Comparison of ENCODE assay signal across 27 cellular contexts in the genomic region with DNA sequence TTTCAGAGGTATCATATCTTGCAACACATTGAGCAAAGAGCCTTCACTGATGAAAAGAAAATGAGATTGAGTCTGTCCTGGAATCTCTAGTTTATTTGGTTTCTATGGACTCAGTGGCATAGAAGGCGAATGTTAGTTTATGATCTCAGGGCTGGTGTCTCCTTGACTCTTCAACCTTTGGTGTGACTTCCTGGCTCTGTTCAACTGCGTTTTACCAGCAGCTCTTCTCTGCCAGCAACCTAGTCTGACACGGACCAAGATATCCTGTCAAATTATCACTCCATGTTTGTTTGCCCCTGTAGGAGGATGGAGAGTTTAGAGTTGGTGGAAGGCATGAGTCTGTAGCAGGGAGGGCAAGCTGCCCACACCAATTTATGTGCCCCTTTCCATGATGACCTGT.
DNase-seq lines count a peak whose midpoint lies in the region; ATAC-seq, FAIRE-seq and TF ChIP-seq lines count a peak whose summit lies in the region.
"Had no signal": no experiment of that assay in that cellular context is flagged by ENCODE, and none has a peak within 500 bp of the region (broad histone marks: within the 10 kb centered on the region; RNA-seq: fewer than 3 reads in every experiment).

No MANE protein-coding gene starts in this region.

- H2BK5ac ChIP-seq in H9 (ENCODE audit: insufficient read length, low read length) (no peak overlapping the region), trophoblast cell (ENCODE audit: low read depth, low read length, poor library complexity) (no peak overlapping the region)

- FAIRE-seq in K562 (lab: Jason Lieb, UNC): no peak
- FAIRE-seq: A204.1, GM12878, GM12892, GM18507, GM19239 had no signal

- H3K9me3 Mint-ChIP-seq in H9: no peaks in the 10 kb centered on the region
- H3K9me3 Mint-ChIP-seq in nephron progenitor cell: no peaks in the 10 kb centered on the region
- H3K9me3 Mint-ChIP-seq: CD14-positive monocyte; CD4-positive, alpha-beta memory T cell; CD4-positive, CD25-positive, alpha-beta regulatory T cell; CD8-positive, alpha-beta memory T cell had no signal

- H2BK20ac ChIP-seq in H9 (ENCODE audit: low read depth, low read length, poor library complexity, severe bottlenecking): no peak overlapping the region

- CTCF ChIA-PET in K562 (lab: Yijun Ruan, JAX; ENCODE audit: low intra/inter-chr PET ratio): interaction anchor here (0.6 kb wide), 1 partner anchor 540 kb away, joined by 3 read pairs; no protein-coding TSS in a partner anchor

- no peak for TF ChIP-seq RAD21 in K562 (CRISPR knock-in tag; conservative IDR thresholded peaks at IDR 0.05 in 1 of 2, IDR thresholded peaks at IDR 0.05 in 1 of 2)

- H2AK5ac ChIP-seq in H9 (ENCODE audit: insufficient read length, low read length) (no peak overlapping the region), trophoblast cell (ENCODE audit: low read length) (no peak overlapping the region)

- H3K36me3 ChIP-seq in K562 (ENCODE audit: control insufficient read depth, insufficient read depth, low read length): no peaks in the 10 kb centered on the region
- H3K36me3 ChIP-seq in trophoblast cell (ENCODE audit: control insufficient read depth in 1 of 2, insufficient read depth in 2 of 2, low read length in 2 of 2): no peaks in the 10 kb centered on the region
- H3K36me3 ChIP-seq: BE2C, BLaER1 had no signal

- H2AFZ ChIP-seq in H9 (ENCODE audit: low read length) (no peak overlapping the region), K562 (ENCODE audit: low read depth, low read length) (no peak overlapping the region), trophoblast cell (ENCODE audit: insufficient read depth, low read length, poor library complexity) (no peak overlapping the region)

- H3K4me3 Mint-ChIP-seq in H9 (no peak overlapping the region), nephron progenitor cell (no peak overlapping the region)
- H3K4me3 Mint-ChIP-seq: CD14-positive monocyte; CD4-positive, alpha-beta memory T cell; CD4-positive, CD25-positive, alpha-beta regulatory T cell; CD8-positive, alpha-beta memory T cell had no signal

- no peak overlapping the region for H4K12ac ChIP-seq in trophoblast cell (ENCODE audit: low read depth, low read length)

- H3K14ac ChIP-seq in H9 (ENCODE audit: insufficient read depth, low read length) (no peak overlapping the region), trophoblast cell (ENCODE audit: low read length) (no peak overlapping the region)

- no peak overlapping the region for H3K9ac ChIP-seq in H9 (ENCODE audit: extremely low read depth, insufficient read length, low read length)
- H3K9ac ChIP-seq in K562 (ENCODE audit: insufficient read depth in 1 of 2, low read depth in 2 of 2, low read length in 2 of 2): no peak overlapping the region
- no peak overlapping the region for H3K9ac ChIP-seq in trophoblast cell (ENCODE audit: low read length)
- H3K9ac ChIP-seq: BLaER1 had no signal

- no peaks in the 10 kb centered on the region for H3K23me2 ChIP-seq in H9 (ENCODE audit: insufficient read length, low read depth, low read length, poor library complexity, severe bottlenecking)

- H3K4me1 ChIP-seq in H9 (ENCODE audit: insufficient read depth, low read length): no peaks in the 10 kb centered on the region
- H3K4me1 ChIP-seq in K562 (replicated peaks in 1 of 2; ENCODE audit: control insufficient read depth in 2 of 2, insufficient read depth in 2 of 2, low read length in 2 of 2): no peaks in the 10 kb centered on the region
- no peaks in the 10 kb centered on the region for H3K4me1 ChIP-seq in trophoblast cell (ENCODE audit: control insufficient read depth in 1 of 2, insufficient read depth in 2 of 2, low read length in 2 of 2)
- H3K4me1 ChIP-seq: BE2C, BLaER1 had no signal

- H3K23ac ChIP-seq in H9 (ENCODE audit: insufficient read length, low read depth, low read length) (no peak overlapping the region), trophoblast cell (ENCODE audit: low read length) (no peak overlapping the region)

- DNase-seq in H9 (no peak), K562 (ENCODE audit: extremely low read depth in 1 of 4, low spot score in 3 of 4) (no peak), nephron progenitor cell (no peak), trophoblast cell (no peak)
- DNase-seq: 8988T; ACHN; BE2C; C1 segment of cervical spinal cord; CD4-positive, alpha-beta memory T cell; CD4-positive, CD25-positive, alpha-beta regulatory T cell; CD8-positive, alpha-beta memory T cell; COR-L47; DMS 273 treated with DMSO at 0.1 percent for 48 hours; DMS153; DMS53; DMS79; DND-41; EL; GDM1 had no signal

- H3K79me1 ChIP-seq in H9 (ENCODE audit: insufficient read depth, low read depth, low read length, poor library complexity, severe bottlenecking): no peaks in the 10 kb centered on the region
- H3K79me1 ChIP-seq in trophoblast cell (ENCODE audit: low read length): no peaks in the 10 kb centered on the region

- H4K8ac ChIP-seq in H9 (replicated peaks; ENCODE audit: insufficient read length, low read depth, low read length): no peak overlapping the region
- no peak overlapping the region for H4K8ac ChIP-seq in trophoblast cell (ENCODE audit: low read depth, low read length)

- no peak overlapping the region for H3T11ph ChIP-seq in H9 (ENCODE audit: low read length)

- H3K4ac ChIP-seq in H9 (ENCODE audit: low read depth, low read length): no peak overlapping the region
- H3K4ac ChIP-seq in trophoblast cell (ENCODE audit: low read depth, low read length): no peak overlapping the region

- H3K9me1 ChIP-seq in K562 (ENCODE audit: control insufficient read depth, insufficient read depth, low read length): no peaks in the 10 kb centered on the region

- intact Hi-C loops in K562 (cut with micrococcal nuclease): no loop called here

- no TSS peak for BruUV-seq in K562 (replicated peaks; lab: Mats Ljungman, UMichigan)

- H3K36me3 Mint-ChIP-seq in H9 (ENCODE audit: insufficient read depth in 1 of 3, low read depth in 3 of 3): no peaks in the 10 kb centered on the region
- H3K36me3 Mint-ChIP-seq in nephron progenitor cell (ENCODE audit: low read depth): no peaks in the 10 kb centered on the region
- H3K36me3 Mint-ChIP-seq: CD14-positive monocyte; CD4-positive, alpha-beta memory T cell; CD4-positive, CD25-positive, alpha-beta regulatory T cell; CD8-positive, alpha-beta memory T cell had no signal

- WGBS in H9 (ENCODE audit: extremely low coverage, insufficient read length, low lambda C conversion rate): no CpG with 5 or more reads among the region's 3 CpGs
- WGBS in K562 (ENCODE audit: insufficient coverage, low coverage, missing lambda C conversion rate): 3% methylated on average over 3 of the region's 3 CpGs
- no CpG with 5 or more reads among the region's 3 CpGs for WGBS in trophoblast cell (ENCODE audit: extremely low coverage, insufficient coverage, insufficient read length)

- peak overlapping the region; percentile 52; the same call in 1 of the 2 replicates for H2BK15ac ChIP-seq in H9 (ENCODE audit: low read depth, low read length)

- POLR2A ChIA-PET in K562 (lab: Yijun Ruan, JAX): no interaction called here

- in situ Hi-C loops in K562 (cut with MboI): loop anchor here (25.0 kb wide), 1 partner anchor 188 kb away; no protein-coding TSS in a partner anchor

- H3K4me2 ChIP-seq in H9 (ENCODE audit: insufficient read depth, insufficient read length, low read length) (no peak overlapping the region), K562 (ENCODE audit: insufficient read depth, low read length) (no peak overlapping the region), trophoblast cell (ENCODE audit: low read length) (no peak overlapping the region)
- H3K4me2 ChIP-seq: BLaER1 had no signal

- TF ChIP-seq POLR2A in K562 (conservative IDR thresholded peaks at IDR 0.05): no peak

- H4K20me1 ChIP-seq in H9 (ENCODE audit: control insufficient read depth, insufficient read depth, insufficient read length): no peaks in the 10 kb centered on the region
- no peaks in the 10 kb centered on the region for H4K20me1 ChIP-seq in K562 (replicated peaks; ENCODE audit: control insufficient read depth, insufficient read depth, low read length)
- H4K20me1 ChIP-seq: BLaER1 had no signal

- H3K18ac ChIP-seq in H9 (ENCODE audit: insufficient read length, low read depth, low read length) (no peak overlapping the region), trophoblast cell (ENCODE audit: low read length) (no peak overlapping the region)

- H4K5ac ChIP-seq in H9 (ENCODE audit: insufficient read length, low read depth, low read length): no peak overlapping the region

- H3K4me1 Mint-ChIP-seq in H9 (no peaks in the 10 kb centered on the region; a peak in 1 of 4 replicates), nephron progenitor cell (peaks cover 11% of the 10 kb centered on the region)
- H3K4me1 Mint-ChIP-seq: CD14-positive monocyte; CD4-positive, alpha-beta memory T cell had no signal

- H4K91ac ChIP-seq in H9 (ENCODE audit: insufficient read length, low read depth, low read length): no peak overlapping the region
- no peak overlapping the region for H4K91ac ChIP-seq in trophoblast cell (ENCODE audit: low read depth, low read length)

- no peak overlapping the region for H3K56ac ChIP-seq in H9 (ENCODE audit: insufficient read length, low read depth, low read length)

- H3K79me2 ChIP-seq in H9 (ENCODE audit: insufficient read depth, low read length) (no peaks in the 10 kb centered on the region), K562 (ENCODE audit: control insufficient read depth, insufficient read depth, low read length) (no peaks in the 10 kb centered on the region), trophoblast cell (ENCODE audit: control insufficient read depth, insufficient read depth, low read length, poor library complexity) (no peaks in the 10 kb centered on the region)

- H2BK12ac ChIP-seq in H9 (ENCODE audit: insufficient read length, low read depth, low read length) (no peak overlapping the region), trophoblast cell (ENCODE audit: low read length) (no peak overlapping the region)

- no peaks in the 10 kb centered on the region for H3K9me3 ChIP-seq in H9 (ENCODE audit: control insufficient read depth, low read depth, low read length)
- H3K9me3 ChIP-seq in K562 (replicated peaks; ENCODE audit: control insufficient read depth, insufficient read depth, low read depth, low read length): no peaks in the 10 kb centered on the region
- no peaks in the 10 kb centered on the region for H3K9me3 ChIP-seq in trophoblast cell (ENCODE audit: insufficient read depth, low read depth, low read length)
- H3K9me3 ChIP-seq: BE2C, BLaER1 had no signal

- ATAC-seq in K562: peak; percentile 56; the same call in 2 of the 3 replicates
- ATAC-seq in GM19035 (IDR thresholded peaks at IDR 0.05; ENCODE audit: unreplicated experiment): no peak
- ATAC-seq: GM12878 had no signal

- H3K27ac ChIP-seq in H9 (ENCODE audit: insufficient read length, low read depth, low read length) (no peak overlapping the region), K562 (ENCODE audit: extremely low read depth, low read depth, low read length) (no peak overlapping the region), trophoblast cell (ENCODE audit: low read depth, low read length) (no peak overlapping the region)
- H3K27ac ChIP-seq: BLaER1 had no signal

- TF ChIP-seq CTCF in H9 (conservative IDR thresholded peaks at IDR 0.05) (no peak), K562 (IDR thresholded peaks at IDR 0.05 in 2 of 3, conservative IDR thresholded peaks at IDR 0.05 in 1 of 3; ENCODE audit: insufficient read depth in 2 of 3, low read depth in 1 of 3, low read length in 3 of 3) (no peak), nephron progenitor cell (IDR thresholded peaks at IDR 0.05) (no peak)

- no peak for TF ChIP-seq EP300 in K562 (IDR thresholded peaks at IDR 0.05; ENCODE audit: low read length)

- no peaks in the 10 kb centered on the region for H3K27me3 Mint-ChIP-seq in H9 (ENCODE audit: low read depth)
- H3K27me3 Mint-ChIP-seq in nephron progenitor cell (ENCODE audit: low read depth, poor library complexity): peaks cover 11% of the 10 kb centered on the region

- H3K4me3 ChIP-seq in K562 (no peak overlapping the region), trophoblast cell (ENCODE audit: low read depth, low read length) (no peak overlapping the region)
- H3K4me3 ChIP-seq: BLaER1, GM12878 had no signal

- H3K27ac Mint-ChIP-seq in H9 (no peak overlapping the region), nephron progenitor cell (peak overlapping the region; percentile 74)
- H3K27ac Mint-ChIP-seq: CD14-positive monocyte; CD4-positive, alpha-beta memory T cell had no signal

- H2BK120ac ChIP-seq in H9 (ENCODE audit: low read depth, low read length, poor library complexity, severe bottlenecking) (no peak overlapping the region), trophoblast cell (ENCODE audit: insufficient read depth, low read length, poor library complexity) (no peak overlapping the region)

- H3K27me3 ChIP-seq in H9 (ENCODE audit: insufficient read depth, low read length) (no peaks in the 10 kb centered on the region), K562 (ENCODE audit: control insufficient read depth in 2 of 2, insufficient read depth in 2 of 2, low read length in 2 of 2) (peaks cover 0 to 8% of the 10 kb centered on the region in 2 experiments; a peak in 2 of 5 replicates), trophoblast cell (ENCODE audit: insufficient read depth, low read length) (no peaks in the 10 kb centered on the region)
- H3K27me3 ChIP-seq: BE2C, BLaER1 had no signal
